2 cellular contexts compared by ENCODE assay signal in the genomic region with DNA sequence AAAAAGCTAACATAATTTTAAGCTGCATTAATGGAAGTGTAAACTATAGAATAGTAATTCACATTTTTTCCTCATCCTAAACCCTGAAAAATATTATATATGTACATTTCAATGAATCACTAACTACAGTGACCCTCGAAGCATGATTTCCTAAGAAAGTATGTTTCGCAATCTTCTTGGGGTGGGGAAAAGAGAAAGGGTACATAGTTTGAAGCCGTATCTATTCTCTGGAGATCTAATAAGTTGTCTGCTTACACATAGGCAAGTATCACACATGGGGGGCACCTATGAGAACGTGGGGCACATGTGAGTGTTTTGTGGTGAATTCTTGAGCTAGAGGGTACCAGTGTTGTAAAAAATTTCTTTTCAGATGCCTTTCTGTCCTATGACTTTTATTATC.
TF ChIP-seq lines count a peak whose summit lies in the region.

No MANE protein-coding gene starts in this region.

TF ChIP-seq in IMR-90, 13 proteins besides CTCF, POLR2A, EP300 and RAD21:
- TF ChIP-seq, protein P1, sequence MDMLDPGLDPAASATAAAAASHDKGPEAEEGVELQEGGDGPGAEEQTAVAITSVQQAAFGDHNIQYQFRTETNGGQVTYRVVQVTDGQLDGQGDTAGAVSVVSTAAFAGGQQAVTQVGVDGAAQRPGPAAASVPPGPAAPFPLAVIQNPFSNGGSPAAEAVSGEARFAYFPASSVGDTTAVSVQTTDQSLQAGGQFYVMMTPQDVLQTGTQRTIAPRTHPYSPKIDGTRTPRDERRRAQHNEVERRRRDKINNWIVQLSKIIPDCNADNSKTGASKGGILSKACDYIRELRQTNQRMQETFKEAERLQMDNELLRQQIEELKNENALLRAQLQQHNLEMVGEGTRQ (IDR thresholded peaks at IDR 0.05; ENCODE audit: low read depth, low read length): no peak
- TF ChIP-seq MAZ (IDR thresholded peaks at IDR 0.05; ENCODE audit: borderline replicate concordance, low read depth, low read length) (no peak), FOS (IDR thresholded peaks at IDR 0.05; ENCODE audit: low read depth, low read length) (no peak), RFX5 (IDR thresholded peaks at IDR 0.05; ENCODE audit: low read depth, low read length) (no peak), CEBPB (IDR thresholded peaks at IDR 0.05; ENCODE audit: low read depth, low read length) (peak; percentile 96), MAFK (IDR thresholded peaks at IDR 0.05; ENCODE audit: low read depth, low read length) (no peak), MXI1 (IDR thresholded peaks at IDR 0.05; ENCODE audit: borderline replicate concordance, low read depth, low read length) (no peak)
- TF ChIP-seq, protein P2, sequence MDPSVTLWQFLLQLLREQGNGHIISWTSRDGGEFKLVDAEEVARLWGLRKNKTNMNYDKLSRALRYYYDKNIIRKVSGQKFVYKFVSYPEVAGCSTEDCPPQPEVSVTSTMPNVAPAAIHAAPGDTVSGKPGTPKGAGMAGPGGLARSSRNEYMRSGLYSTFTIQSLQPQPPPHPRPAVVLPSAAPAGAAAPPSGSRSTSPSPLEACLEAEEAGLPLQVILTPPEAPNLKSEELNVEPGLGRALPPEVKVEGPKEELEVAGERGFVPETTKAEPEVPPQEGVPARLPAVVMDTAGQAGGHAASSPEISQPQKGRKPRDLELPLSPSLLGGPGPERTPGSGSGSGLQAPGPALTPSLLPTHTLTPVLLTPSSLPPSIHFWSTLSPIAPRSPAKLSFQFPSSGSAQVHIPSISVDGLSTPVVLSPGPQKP (IDR thresholded peaks at IDR 0.05; ENCODE audit: borderline replicate concordance, low read depth, low read length): no peak
TF ChIP-seq in IMR-90: peak in this region for 1.

TF ChIP-seq in K562, 482 proteins besides CTCF, POLR2A, EP300 and RAD21 (continued from another document):
- TF ChIP-seq CEBPG (CRISPR knock-in tag; IDR thresholded peaks at IDR 0.05) (no peak), CEBPG (tag; conservative IDR thresholded peaks at IDR 0.05 in 1 of 2, IDR thresholded peaks at IDR 0.05 in 1 of 2) (peak; percentile 39 to 73; a peak in 2 of 4 replicates), KLF13 (tag; IDR thresholded peaks at IDR 0.05; ENCODE audit: borderline replicate concordance, low read depth) (no peak)
